ENCODE assay signal across 1 cellular context in genomic region chr3:51975857-51976549, GRCh38.
TF ChIP-seq lines count a peak whose summit lies in the region.

No MANE protein-coding gene starts in this region.

TF ChIP-seq in endothelial cell of umbilical vein, 7 proteins besides CTCF, POLR2A, EP300 and RAD21:
- no peak for TF ChIP-seq EZH2 (IDR thresholded peaks at IDR 0.05; ENCODE audit: borderline replicate concordance, low read depth, low read length, severe bottlenecking)
- TF ChIP-seq MYC (IDR thresholded peaks at IDR 0.05; ENCODE audit: low read depth, low read length), result no peak
- no peak for TF ChIP-seq JUN (IDR thresholded peaks at IDR 0.05; ENCODE audit: borderline replicate concordance, insufficient read depth, insufficient read length, low read depth)
- TF ChIP-seq MAX (IDR thresholded peaks at IDR 0.05; ENCODE audit: insufficient read depth, insufficient read length), result no peak
- TF ChIP-seq FOS (IDR thresholded peaks at IDR 0.05; ENCODE audit: borderline replicate concordance, insufficient read depth, low read length), result no peak
- no peak for TF ChIP-seq GATA2 (IDR thresholded peaks at IDR 0.05; ENCODE audit: insufficient read depth, insufficient read length, low read depth, low read length)
- TF ChIP-seq POLR2AphosphoS5 (IDR thresholded peaks at IDR 0.05; ENCODE audit: insufficient read depth, low read depth, low read length), result no peak
